Comparison of ENCODE assay signal across 7 cellular contexts in the genomic region with DNA sequence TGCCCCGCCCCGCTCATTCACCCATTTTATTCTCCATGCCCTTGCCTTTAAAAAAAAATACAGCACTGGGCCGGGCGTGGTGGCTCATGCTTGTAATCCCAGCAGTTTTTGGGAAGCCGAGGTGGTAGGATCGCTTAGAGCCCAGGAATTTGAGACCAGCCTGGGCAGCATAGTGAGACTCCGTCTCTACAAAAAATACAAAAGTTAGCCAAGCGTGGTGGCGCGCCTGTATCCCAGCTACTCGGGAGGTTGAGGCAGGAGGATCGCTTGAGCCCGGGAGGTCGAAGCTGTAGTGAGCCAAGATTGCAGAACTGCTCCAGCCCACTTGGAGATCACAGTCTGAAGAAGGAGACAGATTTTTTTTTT. TPM values are rescaled to one million over a fixed set of nuclear protein-coding genes. Genes with fewer than 3 reads are reported as not detected.
DNase-seq lines count a peak whose midpoint lies in the region; ATAC-seq lines count a peak whose summit lies in the region.

No MANE protein-coding gene starts in this region.

- no peak for ATAC-seq in activated T-helper 17 cell treated with anti-CD3 and anti-CD28 coated beads, Interleukin-2, amount 50 U/mL, for 72 hours (replicated peaks)
- no peak for ATAC-seq in stimulated activated effector memory CD8-positive, alpha-beta T cell treated with anti-CD3 and anti-CD28 coated beads, Interleukin-12 subunit alpha, Interleukin-12 subunit beta, amount 100 ng/mL, for 72 hours
- no peak for ATAC-seq in HG03025 (IDR thresholded peaks at IDR 0.05; ENCODE audit: low FRiP score, unreplicated experiment)

- no peaks in the 10 kb centered on the region for H3K36me3 Mint-ChIP-seq in activated T-helper 17 cell treated with anti-CD3 and anti-CD28 coated beads, Interleukin-2, amount 50 U/mL, for 72 hours (ENCODE audit: low read depth)
- H3K36me3 Mint-ChIP-seq in stimulated activated effector memory CD8-positive, alpha-beta T cell treated with anti-CD3 and anti-CD28 coated beads, Interleukin-12 subunit alpha, Interleukin-12 subunit beta, amount 100 ng/mL, for 72 hours: no peaks in the 10 kb centered on the region

- no peaks in the 10 kb centered on the region for H3K4me1 Mint-ChIP-seq in activated T-helper 17 cell treated with anti-CD3 and anti-CD28 coated beads, Interleukin-2, amount 50 U/mL, for 72 hours
- H3K4me1 Mint-ChIP-seq in stimulated activated effector memory CD8-positive, alpha-beta T cell treated with anti-CD3 and anti-CD28 coated beads, Interleukin-12 subunit alpha, Interleukin-12 subunit beta, amount 100 ng/mL, for 72 hours: no peaks in the 10 kb centered on the region

- peak overlapping the region; percentile 85 for H3K4me3 Mint-ChIP-seq in activated T-helper 17 cell treated with anti-CD3 and anti-CD28 coated beads, Interleukin-2, amount 50 U/mL, for 72 hours
- H3K4me3 Mint-ChIP-seq in stimulated activated effector memory CD8-positive, alpha-beta T cell treated with anti-CD3 and anti-CD28 coated beads, Interleukin-12 subunit alpha, Interleukin-12 subunit beta, amount 100 ng/mL, for 72 hours: peak overlapping the region; percentile 75

- peak overlapping the region; percentile 75 for H3K27ac Mint-ChIP-seq in activated T-helper 17 cell treated with anti-CD3 and anti-CD28 coated beads, Interleukin-2, amount 50 U/mL, for 72 hours
- H3K27ac Mint-ChIP-seq in stimulated activated effector memory CD8-positive, alpha-beta T cell treated with anti-CD3 and anti-CD28 coated beads, Interleukin-12 subunit alpha, Interleukin-12 subunit beta, amount 100 ng/mL, for 72 hours: peak overlapping the region; percentile 50

- H3K36me3 ChIP-seq in H7 (replicated peaks; ENCODE audit: control insufficient read depth, insufficient read depth, low read length) (no peaks in the 10 kb centered on the region), iPS-20b (ENCODE audit: insufficient read depth, low read depth, low read length) (no peaks in the 10 kb centered on the region)

- H3K27me3 Mint-ChIP-seq in activated T-helper 17 cell treated with anti-CD3 and anti-CD28 coated beads, Interleukin-2, amount 50 U/mL, for 72 hours: no peaks in the 10 kb centered on the region

- H3K9me3 ChIP-seq in iPS-20b (ENCODE audit: insufficient read depth, low read depth, low read length): no peaks in the 10 kb centered on the region

- DNase-seq in H7 (no peak), RKO (ENCODE audit: low spot score) (no peak), ecto neural progenitor cell (ENCODE audit: low spot score) (no peak)
- DNase-seq in stimulated activated effector memory CD8-positive, alpha-beta T cell treated with anti-CD3 and anti-CD28 coated beads, Interleukin-12 subunit alpha, Interleukin-12 subunit beta, amount 100 ng/mL, for 72 hours (ENCODE audit: low spot score in 2 of 2): no peak

- no peak overlapping the region for H3K9ac ChIP-seq in iPS-20b (ENCODE audit: low read depth, low read length)

- H3K27me3 ChIP-seq in H7 (ENCODE audit: control insufficient read depth, insufficient read depth, low read length) (no peaks in the 10 kb centered on the region; the same call in 1 of the 2 replicates), iPS-20b (ENCODE audit: insufficient read depth, low read length) (no peaks in the 10 kb centered on the region)

- H3K27ac ChIP-seq in iPS-20b (ENCODE audit: low read length): no peak overlapping the region

- no peaks in the 10 kb centered on the region for H3K9me3 Mint-ChIP-seq in activated T-helper 17 cell treated with anti-CD3 and anti-CD28 coated beads, Interleukin-2, amount 50 U/mL, for 72 hours
- no peaks in the 10 kb centered on the region for H3K9me3 Mint-ChIP-seq in stimulated activated effector memory CD8-positive, alpha-beta T cell treated with anti-CD3 and anti-CD28 coated beads, Interleukin-12 subunit alpha, Interleukin-12 subunit beta, amount 100 ng/mL, for 72 hours

- H3K4me1 ChIP-seq in iPS-20b (ENCODE audit: insufficient read depth, low read length): no peaks in the 10 kb centered on the region

- peak overlapping the region; percentile 12; the same call in 1 of the 2 replicates for H3K4me3 ChIP-seq in H7 (ENCODE audit: insufficient read depth, low read depth, low read length)
- H3K4me3 ChIP-seq in iPS-20b (ENCODE audit: low read length): peak overlapping the region; percentile 70; the same call in 1 of the 2 replicates

RNA-seq across cellular contexts. Expression of gene KIF6, which starts 0.4 kb away (rescaled TPM):
- 0.80 and 1.1 TPM in 2 replicates for total RNA-seq in H7 (2014; rRNA removed; shearing (Covaris generic))
- total RNA-seq in activated T-helper 17 cell treated with anti-CD3 and anti-CD28 coated beads, Interleukin-2, amount 50 U/mL, for 72 hours: under 1 TPM in 1 of 2 donors, not detected in 1; 0.48 TPM
